1 cellular context compared by ENCODE assay signal in genomic region chr7:13860734-13861133, GRCh38.
TF ChIP-seq lines count a peak whose summit lies in the region.

No MANE protein-coding gene starts in this region.

TF ChIP-seq in K562, 482 proteins besides CTCF, POLR2A, EP300 and RAD21:
- no peak for TF ChIP-seq SNRNP70 (optimal IDR thresholded peaks at IDR 0.05; ENCODE audit: low read depth, low read length)
- no peak for TF ChIP-seq ID3 (CRISPR knock-in tag; IDR thresholded peaks at IDR 0.05)
- no peak for TF ChIP-seq ID3 (tag; IDR thresholded peaks at IDR 0.05)
- no peak for TF ChIP-seq ZFPM2 (CRISPR knock-in tag; IDR thresholded peaks at IDR 0.05)
- TF ChIP-seq KAT7 (CRISPR knock-in tag; IDR thresholded peaks at IDR 0.05; ENCODE audit: borderline replicate concordance), result no peak
- TF ChIP-seq HMGN3 (IDR thresholded peaks at IDR 0.05; ENCODE audit: borderline replicate concordance, extremely low read depth, insufficient read length, low read depth, low read length), result no peak
- TF ChIP-seq SOX6 (IDR thresholded peaks at IDR 0.05), result no peak
- TF ChIP-seq MTA2 (IDR thresholded peaks at IDR 0.05; ENCODE audit: low read depth), result no peak
- no peak for TF ChIP-seq HDAC8 (tag; IDR thresholded peaks at IDR 0.05)
- no peak for TF ChIP-seq SRSF9 (IDR thresholded peaks at IDR 0.05; ENCODE audit: borderline replicate concordance, low read depth, low read length)
- TF ChIP-seq ETS2 (tag; IDR thresholded peaks at IDR 0.05; ENCODE audit: borderline replicate concordance, poor library complexity, severe bottlenecking), result no peak
- no peak for TF ChIP-seq RREB1 (CRISPR knock-in tag; IDR thresholded peaks at IDR 0.05)
- TF ChIP-seq KLF1 (tag; IDR thresholded peaks at IDR 0.05), result no peak
- TF ChIP-seq BCOR (IDR thresholded peaks at IDR 0.05), result no peak
- no peak for TF ChIP-seq JUND (IDR thresholded peaks at IDR 0.05; ENCODE audit: borderline replicate concordance, low read depth, low read length)
- no peak for TF ChIP-seq JUND (tag; IDR thresholded peaks at IDR 0.05; ENCODE audit: borderline replicate concordance, low read depth, low read length)
